In the genomic region with DNA sequence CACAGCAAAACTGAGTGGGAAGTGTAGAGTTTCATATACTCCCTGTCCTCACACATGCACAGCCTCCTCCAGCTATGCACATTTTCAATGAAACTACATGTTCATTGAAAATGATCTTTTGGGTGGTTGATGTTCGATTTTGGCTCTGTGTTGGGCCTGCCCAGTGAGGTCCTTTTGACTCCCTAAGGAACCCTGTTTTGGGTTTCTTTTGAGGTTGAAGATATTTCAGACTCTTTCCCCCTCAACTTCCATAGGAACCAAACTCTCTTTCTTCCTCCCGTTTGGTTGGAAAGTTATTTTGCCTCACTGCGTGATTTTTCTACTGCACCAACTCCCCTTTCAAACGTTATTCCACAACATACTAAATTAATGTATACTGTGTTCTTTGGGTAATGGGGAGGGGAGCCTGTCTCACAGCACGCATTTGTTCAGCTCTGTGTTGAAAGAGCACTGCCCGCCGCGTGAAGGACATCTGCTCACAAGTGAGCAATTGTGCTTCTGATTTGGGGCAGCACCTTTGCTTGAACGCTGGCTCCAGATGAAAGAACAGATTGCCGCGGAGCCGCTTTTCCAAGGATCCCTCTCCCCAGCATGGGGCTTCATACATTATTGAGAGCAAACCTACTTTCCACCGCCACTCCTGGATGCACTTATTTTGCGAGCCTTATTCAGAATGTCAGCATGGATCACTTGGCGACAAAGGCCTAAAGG, we compare ENCODE assay signal across 1 cellular context.
A peak's percentile ranks its signal among the peaks of the same experiment; 100 is the strongest.
TF ChIP-seq lines count a peak whose summit lies in the region.

No MANE protein-coding gene starts in this region.

TF ChIP-seq in HepG2, 621 proteins besides CTCF, POLR2A, EP300 and RAD21 (continued from another document and continues in another):
- TF ChIP-seq ZNF276 (CRISPR knock-in tag; IDR thresholded peaks at IDR 0.05; ENCODE audit: low read depth) (no peak), RORA (CRISPR knock-in tag; IDR thresholded peaks at IDR 0.05) (no peak), ZNF691 (CRISPR knock-in tag; IDR thresholded peaks at IDR 0.05; ENCODE audit: borderline replicate concordance, low read depth) (peak; percentile 100), AHDC1 (CRISPR knock-in tag; IDR thresholded peaks at IDR 0.05; ENCODE audit: borderline replicate concordance) (peak; percentile 90), ISL2 (CRISPR knock-in tag; IDR thresholded peaks at IDR 0.05) (peak; percentile 97), MED1 (CRISPR knock-in tag; IDR thresholded peaks at IDR 0.05) (peak; percentile 95), ZNF543 (CRISPR knock-in tag; IDR thresholded peaks at IDR 0.05) (peak; percentile 49; the same call in 1 of the 2 replicates), CBX1 (IDR thresholded peaks at IDR 0.05; ENCODE audit: low read depth) (no peak), ZBTB21 (CRISPR knock-in tag; IDR thresholded peaks at IDR 0.05) (no peak), ZNF12 (CRISPR knock-in tag; IDR thresholded peaks at IDR 0.05) (peak; percentile 82), TCF12 (IDR thresholded peaks at IDR 0.05) (no peak), TCF12 (CRISPR knock-in tag; IDR thresholded peaks at IDR 0.05) (peak; percentile 75), ZZZ3 (CRISPR knock-in tag; IDR thresholded peaks at IDR 0.05; ENCODE audit: borderline replicate concordance) (no peak), ZNF780A (CRISPR knock-in tag; IDR thresholded peaks at IDR 0.05) (no peak), PHF21A (CRISPR knock-in tag; IDR thresholded peaks at IDR 0.05) (peak; percentile 93), ZNF24 (IDR thresholded peaks at IDR 0.05) (0 out of 2 replicates have a peak, but pooled peaks have one; percentile 51), ARHGAP35 (CRISPR knock-in tag; IDR thresholded peaks at IDR 0.05; ENCODE audit: borderline replicate concordance) (peak; percentile 72), ZNF619 (CRISPR knock-in tag; IDR thresholded peaks at IDR 0.05) (no peak; the same call in 1 of the 2 replicates), CENPT (CRISPR knock-in tag; IDR thresholded peaks at IDR 0.05; ENCODE audit: low read depth) (no peak), FOXM1 (CRISPR knock-in tag; IDR thresholded peaks at IDR 0.05) (no peak), CCAR2 (optimal IDR thresholded peaks at IDR 0.05; ENCODE audit: low read depth, low read length) (no peak), SKI (IDR thresholded peaks at IDR 0.05; ENCODE audit: partially characterized antibody) (no peak), GTF3A (CRISPR knock-in tag; conservative IDR thresholded peaks at IDR 0.05) (no peak), ZMYM4 (CRISPR knock-in tag; IDR thresholded peaks at IDR 0.05) (peak; percentile 95), ZNF556 (CRISPR knock-in tag; IDR thresholded peaks at IDR 0.05; ENCODE audit: borderline replicate concordance) (peak; percentile 59; the same call in 1 of the 2 replicates), ZFP36L1 (CRISPR knock-in tag; IDR thresholded peaks at IDR 0.05) (no peak), ARID2 (CRISPR knock-in tag; IDR thresholded peaks at IDR 0.05; ENCODE audit: borderline replicate concordance) (no peak; the same call in 1 of the 2 replicates), ATF5 (CRISPR knock-in tag; IDR thresholded peaks at IDR 0.05; ENCODE audit: low read depth) (no peak), PHF20 (CRISPR knock-in tag; IDR thresholded peaks at IDR 0.05) (no peak; the same call in 1 of the 2 replicates), RFX1 (IDR thresholded peaks at IDR 0.05) (no peak), HMGXB4 (CRISPR knock-in tag; IDR thresholded peaks at IDR 0.05; ENCODE audit: borderline replicate concordance in 1 of 2, low read depth in 1 of 2) (peak; percentile 48 to 66; a peak in 2 of 4 replicates), ZFP1 (CRISPR knock-in tag; IDR thresholded peaks at IDR 0.05) (peak; percentile 60; the same call in 1 of the 2 replicates), ZNF513 (CRISPR knock-in tag; conservative IDR thresholded peaks at IDR 0.05) (no peak), ZNF614 (CRISPR knock-in tag; IDR thresholded peaks at IDR 0.05; ENCODE audit: borderline replicate concordance) (peak; percentile 86; the same call in 1 of the 2 replicates)
- TF ChIP-seq, protein P1, sequence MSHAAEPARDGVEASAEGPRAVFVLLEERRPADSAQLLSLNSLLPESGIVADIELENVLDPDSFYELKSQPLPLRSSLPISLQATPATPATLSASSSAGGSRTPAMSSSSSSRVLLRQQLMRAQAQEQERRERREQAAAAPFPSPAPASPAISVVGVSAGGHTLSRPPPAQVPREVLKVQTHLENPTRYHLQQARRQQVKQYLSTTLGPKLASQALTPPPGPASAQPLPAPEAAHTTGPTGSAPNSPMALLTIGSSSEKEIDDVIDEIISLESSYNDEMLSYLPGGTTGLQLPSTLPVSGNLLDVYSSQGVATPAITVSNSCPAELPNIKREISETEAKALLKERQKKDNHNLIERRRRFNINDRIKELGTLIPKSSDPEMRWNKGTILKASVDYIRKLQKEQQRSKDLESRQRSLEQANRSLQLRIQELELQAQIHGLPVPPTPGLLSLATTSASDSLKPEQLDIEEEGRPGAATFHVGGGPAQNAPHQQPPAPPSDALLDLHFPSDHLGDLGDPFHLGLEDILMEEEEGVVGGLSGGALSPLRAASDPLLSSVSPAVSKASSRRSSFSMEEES (CRISPR knock-in tag; IDR thresholded peaks at IDR 0.05) = peak; percentile 55; the same call in 1 of the 2 replicates
- TF ChIP-seq, protein P2, sequence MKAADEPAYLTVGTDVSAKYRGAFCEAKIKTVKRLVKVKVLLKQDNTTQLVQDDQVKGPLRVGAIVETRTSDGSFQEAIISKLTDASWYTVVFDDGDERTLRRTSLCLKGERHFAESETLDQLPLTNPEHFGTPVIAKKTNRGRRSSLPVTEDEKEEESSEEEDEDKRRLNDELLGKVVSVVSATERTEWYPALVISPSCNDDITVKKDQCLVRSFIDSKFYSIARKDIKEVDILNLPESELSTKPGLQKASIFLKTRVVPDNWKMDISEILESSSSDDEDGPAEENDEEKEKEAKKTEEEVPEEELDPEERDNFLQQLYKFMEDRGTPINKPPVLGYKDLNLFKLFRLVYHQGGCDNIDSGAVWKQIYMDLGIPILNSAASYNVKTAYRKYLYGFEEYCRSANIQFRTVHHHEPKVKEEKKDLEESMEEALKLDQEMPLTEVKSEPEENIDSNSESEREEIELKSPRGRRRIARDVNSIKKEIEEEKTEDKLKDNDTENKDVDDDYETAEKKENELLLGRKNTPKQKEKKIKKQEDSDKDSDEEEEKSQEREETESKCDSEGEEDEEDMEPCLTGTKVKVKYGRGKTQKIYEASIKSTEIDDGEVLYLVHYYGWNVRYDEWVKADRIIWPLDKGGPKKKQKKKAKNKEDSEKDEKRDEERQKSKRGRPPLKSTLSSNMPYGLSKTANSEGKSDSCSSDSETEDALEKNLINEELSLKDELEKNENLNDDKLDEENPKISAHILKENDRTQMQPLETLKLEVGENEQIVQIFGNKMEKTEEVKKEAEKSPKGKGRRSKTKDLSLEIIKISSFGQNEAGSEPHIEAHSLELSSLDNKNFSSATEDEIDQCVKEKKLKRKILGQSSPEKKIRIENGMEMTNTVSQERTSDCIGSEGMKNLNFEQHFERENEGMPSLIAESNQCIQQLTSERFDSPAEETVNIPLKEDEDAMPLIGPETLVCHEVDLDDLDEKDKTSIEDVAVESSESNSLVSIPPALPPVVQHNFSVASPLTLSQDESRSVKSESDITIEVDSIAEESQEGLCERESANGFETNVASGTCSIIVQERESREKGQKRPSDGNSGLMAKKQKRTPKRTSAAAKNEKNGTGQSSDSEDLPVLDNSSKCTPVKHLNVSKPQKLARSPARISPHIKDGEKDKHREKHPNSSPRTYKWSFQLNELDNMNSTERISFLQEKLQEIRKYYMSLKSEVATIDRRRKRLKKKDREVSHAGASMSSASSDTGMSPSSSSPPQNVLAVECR (CRISPR knock-in tag; IDR thresholded peaks at IDR 0.05; ENCODE audit: borderline replicate concordance) = peak; percentile 53; the same call in 1 of the 2 replicates
